Comparison of ENCODE assay signal across 3 cellular contexts in genomic region chr7:149588930-149589329, GRCh38.
A peak's percentile ranks its signal among the peaks of the same experiment; 100 is the strongest.
TF ChIP-seq lines count a peak whose summit lies in the region.

No MANE protein-coding gene starts in this region.

TF ChIP-seq in HCT116, 20 proteins besides CTCF, POLR2A, EP300 and RAD21:
- TF ChIP-seq ATF3 (IDR thresholded peaks at IDR 0.05) (peak; percentile 50; the same call in 1 of the 2 replicates), EGR1 (IDR thresholded peaks at IDR 0.05; ENCODE audit: low read depth) (0 out of 2 replicates have a peak, but pooled peaks have one; percentile 4), EZH2 (IDR thresholded peaks at IDR 0.05) (no peak), POLR2AphosphoS5 (IDR thresholded peaks at IDR 0.05; ENCODE audit: low read depth, low read length) (0 out of 2 replicates have a peak, but pooled peaks have one; percentile 22), EZH2phosphoT487 (IDR thresholded peaks at IDR 0.05; ENCODE audit: borderline replicate concordance) (no peak)

TF ChIP-seq in HEK293, 187 proteins besides CTCF, POLR2A, EP300 and RAD21:
- TF ChIP-seq ZSCAN30 (tag by site-specific recombination; IDR thresholded peaks at IDR 0.05): no peak
- no peak for TF ChIP-seq RBAK (tag by site-specific recombination; IDR thresholded peaks at IDR 0.05)
- TF ChIP-seq BCL6B (tag by site-specific recombination; IDR thresholded peaks at IDR 0.05): peak; percentile 14; the same call in 1 of the 2 replicates
- no peak for TF ChIP-seq ZNF530 (tag by site-specific recombination; IDR thresholded peaks at IDR 0.05; ENCODE audit: low read depth)
- TF ChIP-seq ZNF501 (tag by site-specific recombination; IDR thresholded peaks at IDR 0.05): no peak

TF ChIP-seq in H1, 55 proteins besides CTCF, POLR2A, EP300 and RAD21:
- no peak for TF ChIP-seq CEBPB (IDR thresholded peaks at IDR 0.05; ENCODE audit: low read depth, low read length)
- no peak for TF ChIP-seq RXRA (IDR thresholded peaks at IDR 0.05; ENCODE audit: insufficient read depth, low read depth, low read length)
- no peak for TF ChIP-seq HDAC2 (IDR thresholded peaks at IDR 0.05; ENCODE audit: borderline replicate concordance in 1 of 2, low read depth in 2 of 2, low read length in 2 of 2)
- 0 out of 2 replicates have a peak, but pooled peaks have one; percentile 57 for TF ChIP-seq TBP (IDR thresholded peaks at IDR 0.05; ENCODE audit: low read depth, low read length)
- no peak for TF ChIP-seq KDM1A (IDR thresholded peaks at IDR 0.05; ENCODE audit: borderline replicate concordance, low read length)
